Comparison of ENCODE assay signal across 1 cellular context in genomic region chr15:96270581-96271172, GRCh38.
TF ChIP-seq lines count a peak whose summit lies in the region.

No MANE protein-coding gene starts in this region.

TF ChIP-seq in HCT116, 20 proteins besides CTCF, POLR2A, EP300 and RAD21 (continued from another document):
- TF ChIP-seq, protein P1, sequence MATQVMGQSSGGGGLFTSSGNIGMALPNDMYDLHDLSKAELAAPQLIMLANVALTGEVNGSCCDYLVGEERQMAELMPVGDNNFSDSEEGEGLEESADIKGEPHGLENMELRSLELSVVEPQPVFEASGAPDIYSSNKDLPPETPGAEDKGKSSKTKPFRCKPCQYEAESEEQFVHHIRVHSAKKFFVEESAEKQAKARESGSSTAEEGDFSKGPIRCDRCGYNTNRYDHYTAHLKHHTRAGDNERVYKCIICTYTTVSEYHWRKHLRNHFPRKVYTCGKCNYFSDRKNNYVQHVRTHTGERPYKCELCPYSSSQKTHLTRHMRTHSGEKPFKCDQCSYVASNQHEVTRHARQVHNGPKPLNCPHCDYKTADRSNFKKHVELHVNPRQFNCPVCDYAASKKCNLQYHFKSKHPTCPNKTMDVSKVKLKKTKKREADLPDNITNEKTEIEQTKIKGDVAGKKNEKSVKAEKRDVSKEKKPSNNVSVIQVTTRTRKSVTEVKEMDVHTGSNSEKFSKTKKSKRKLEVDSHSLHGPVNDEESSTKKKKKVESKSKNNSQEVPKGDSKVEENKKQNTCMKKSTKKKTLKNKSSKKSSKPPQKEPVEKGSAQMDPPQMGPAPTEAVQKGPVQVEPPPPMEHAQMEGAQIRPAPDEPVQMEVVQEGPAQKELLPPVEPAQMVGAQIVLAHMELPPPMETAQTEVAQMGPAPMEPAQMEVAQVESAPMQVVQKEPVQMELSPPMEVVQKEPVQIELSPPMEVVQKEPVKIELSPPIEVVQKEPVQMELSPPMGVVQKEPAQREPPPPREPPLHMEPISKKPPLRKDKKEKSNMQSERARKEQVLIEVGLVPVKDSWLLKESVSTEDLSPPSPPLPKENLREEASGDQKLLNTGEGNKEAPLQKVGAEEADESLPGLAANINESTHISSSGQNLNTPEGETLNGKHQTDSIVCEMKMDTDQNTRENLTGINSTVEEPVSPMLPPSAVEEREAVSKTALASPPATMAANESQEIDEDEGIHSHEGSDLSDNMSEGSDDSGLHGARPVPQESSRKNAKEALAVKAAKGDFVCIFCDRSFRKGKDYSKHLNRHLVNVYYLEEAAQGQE (IDR thresholded peaks at IDR 0.05; ENCODE audit: low read depth): no peak
- TF ChIP-seq ELF1 (IDR thresholded peaks at IDR 0.05; ENCODE audit: borderline replicate concordance, low read depth) (no peak), JUND (IDR thresholded peaks at IDR 0.05) (peak; percentile 58), ZBTB33 (IDR thresholded peaks at IDR 0.05; ENCODE audit: extremely low read depth, insufficient replicate concordance, low read length) (no peak)
